Comparison of ENCODE assay signal across 10 cellular contexts in the genomic region with DNA sequence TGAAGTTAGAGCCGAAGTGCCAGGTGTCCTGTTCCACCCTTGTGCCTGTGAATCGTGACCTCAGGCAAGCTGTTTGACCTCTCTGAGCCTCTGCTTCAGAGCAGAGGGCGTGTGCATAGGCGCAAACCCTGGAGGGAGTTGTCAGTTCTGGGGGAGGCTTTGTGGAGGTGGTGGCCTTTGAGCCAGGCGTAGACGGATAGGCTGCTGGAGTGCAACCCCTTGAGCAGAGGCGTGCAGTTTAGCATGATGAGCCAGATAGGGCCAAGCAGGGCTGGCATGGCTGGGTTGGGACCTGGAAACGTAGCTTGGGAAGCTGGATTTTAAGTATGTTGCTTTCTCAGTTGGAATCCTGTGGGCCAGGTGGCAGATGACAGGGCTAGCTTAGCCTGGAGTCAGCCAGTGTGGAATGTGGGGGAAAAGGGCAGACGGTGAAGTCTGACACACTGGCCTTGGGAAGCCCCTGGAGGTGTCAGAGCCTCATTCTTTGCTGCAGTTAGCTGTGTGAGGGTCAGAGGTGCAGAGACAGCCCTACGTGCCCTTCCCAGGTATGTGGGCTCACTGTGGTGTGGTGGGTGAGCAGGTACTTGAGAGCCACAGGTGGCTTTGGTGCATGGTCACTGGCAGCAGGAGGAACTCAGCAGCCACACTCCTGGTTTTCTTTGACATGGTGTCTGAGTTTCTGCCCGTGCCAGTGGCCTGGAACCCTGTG.
DNase-seq lines count a peak whose midpoint lies in the region; ATAC-seq and TF ChIP-seq lines count a peak whose summit lies in the region.
"Had no signal": no experiment of that assay in that cellular context is flagged by ENCODE, and none has a peak within 500 bp of the region (broad histone marks: within the 10 kb centered on the region; RNA-seq: fewer than 3 reads in every experiment).

No MANE protein-coding gene starts in this region.

- POLR2A ChIA-PET in RWPE1 (lab: Yijun Ruan, JAX; ENCODE audit: low non-redundant PET), result no interaction called here

- peaks cover 7 to 99% (median 58%) of the 10 kb centered on the region in 3 donors for H3K4me1 ChIP-seq in gastroesophageal sphincter
- H3K4me1 ChIP-seq in psoas muscle, result peaks cover 89% of the 10 kb centered on the region

- WGBS in gastroesophageal sphincter (ENCODE audit: low coverage in 1 of 2), 2 donors, result 23 to 48% methylated on average over 3 to 5 of the region's 11 CpGs
- 40 to 55% (median 44%) methylated on average over 11 of the region's 11 CpGs for WGBS in psoas muscle, 3 donors

- no peak for TF ChIP-seq CTCF in RWPE1 (conservative IDR thresholded peaks at IDR 0.05; ENCODE audit: low read depth)
- TF ChIP-seq CTCF in gastroesophageal sphincter (IDR thresholded peaks at IDR 0.05), result no peak
- TF ChIP-seq CTCF in psoas muscle (IDR thresholded peaks at IDR 0.05), result no peak

- H3K27me3 ChIP-seq in gastroesophageal sphincter (no peaks in the 10 kb centered on the region), psoas muscle (ENCODE audit: insufficient read depth in 3 of 3, low read length in 2 of 3) (no peaks in the 10 kb centered on the region)

- TF ChIP-seq EP300 in gastroesophageal sphincter (IDR thresholded peaks at IDR 0.05), result no peak

- H3K27ac ChIP-seq in RWPE1, result peak overlapping the region; percentile 84
- peak overlapping the region; percentile 54 to 92 (median 89) for H3K27ac ChIP-seq in gastroesophageal sphincter
- H3K27ac ChIP-seq in psoas muscle, result peak overlapping the region; percentile 87
- H3K27ac ChIP-seq: HL-60 had no signal

- CTCF ChIA-PET in RWPE1 (lab: Yijun Ruan, JAX), result interaction anchor here (0.6 to 1.0 kb wide), 3 partner anchors 42 to 240 kb away, joined by 3 to 5 read pairs (median 3); no protein-coding TSS in a partner anchor

- H3K4me3 ChIP-seq in gastroesophageal sphincter, result peak overlapping the region in 1 of 2 donors; percentile 61
- H3K4me3 ChIP-seq in psoas muscle, result peak overlapping the region; percentile 62

- no peak for TF ChIP-seq POLR2A in gastroesophageal sphincter (IDR thresholded peaks at IDR 0.05)

- intact Hi-C loops in psoas muscle (cut with DNase I), result loop anchor here in 1 of 2 donors (5.0 kb wide), 1 partner anchor 242 kb away; no protein-coding TSS in a partner anchor

- ATAC-seq in gastroesophageal sphincter, result no peak
- ATAC-seq in psoas muscle, result no peak
- no peak for ATAC-seq in HG02588 (IDR thresholded peaks at IDR 0.05; ENCODE audit: unreplicated experiment)
- no peak for ATAC-seq in GM18870 (IDR thresholded peaks at IDR 0.05; ENCODE audit: unreplicated experiment)

- H3K36me3 ChIP-seq in gastroesophageal sphincter, result no peaks in the 10 kb centered on the region
- no peaks in the 10 kb centered on the region for H3K36me3 ChIP-seq in psoas muscle (ENCODE audit: insufficient read depth in 1 of 2, low read depth in 1 of 2)

- H3K9me3 ChIP-seq in gastroesophageal sphincter (no peaks in the 10 kb centered on the region), psoas muscle (no peaks in the 10 kb centered on the region)

- DNase-seq in Daoy (ENCODE audit: low read depth), result peak; percentile 69
- no peak for DNase-seq in RWPE1 (ENCODE audit: low spot score)
- no peak for DNase-seq in psoas muscle
- DNase-seq in effector CD4-positive, alpha-beta T cell, result no peak
- DNase-seq in mesenteric fat pad (ENCODE audit: low spot score), result no peak
- DNase-seq: NCI-H774 had no signal
